In genomic region chr4:40502936-40503335, GRCh38 we compare ENCODE assay signal across 1 cellular context.
TF ChIP-seq lines count a peak whose summit lies in the region.

No MANE protein-coding gene starts in this region.

TF ChIP-seq in K562, 482 proteins besides CTCF, POLR2A, EP300 and RAD21 (continued from another document):
- no peak for TF ChIP-seq ZNF277 (CRISPR knock-in tag; IDR thresholded peaks at IDR 0.05; ENCODE audit: borderline replicate concordance)
- TF ChIP-seq SREBF1 (IDR thresholded peaks at IDR 0.05; ENCODE audit: borderline replicate concordance, low read depth, low read length): no peak
TF ChIP-seq in K562: peak in this region for 0.
